15 cellular contexts compared by ENCODE assay signal in the genomic region with DNA sequence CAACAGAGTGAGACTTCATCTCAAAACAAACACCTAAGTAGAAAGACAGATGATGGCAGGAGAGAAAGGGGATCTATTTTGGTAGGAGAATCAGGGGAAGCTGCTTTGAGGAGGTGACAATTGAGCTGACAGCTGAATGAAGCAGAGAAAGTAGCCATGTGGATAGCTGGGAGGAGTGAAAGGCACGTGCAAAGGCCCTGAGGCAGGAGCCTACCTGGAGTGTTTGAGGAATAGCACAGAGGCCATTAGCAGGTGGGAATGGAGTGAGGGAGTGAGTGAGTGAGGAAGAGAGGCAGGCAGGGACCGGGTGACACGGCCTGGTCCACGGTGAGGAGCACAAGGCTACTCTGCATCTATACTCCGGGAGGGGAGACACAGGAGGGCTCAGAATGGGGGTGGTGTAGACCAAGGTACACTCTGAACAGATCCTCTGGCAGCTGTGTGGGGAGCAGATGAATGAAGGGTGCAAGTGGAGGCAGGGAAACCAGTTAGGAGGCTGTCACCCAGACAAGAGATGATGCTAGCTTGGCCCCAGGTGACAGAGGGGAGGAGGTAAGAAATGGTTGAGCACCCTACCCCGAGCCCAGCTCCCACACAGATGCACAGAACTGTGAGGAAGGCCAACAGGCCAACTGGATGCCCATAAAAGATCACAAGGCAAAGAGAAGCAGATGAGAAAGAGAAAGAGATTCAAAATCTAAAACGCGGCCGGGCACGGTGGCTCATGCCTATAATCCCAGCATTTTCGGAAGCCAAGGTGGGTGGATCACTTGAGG. TPM values are rescaled to one million over a fixed set of nuclear protein-coding genes. Genes with fewer than 3 reads are reported as not detected.
DNase-seq lines count a peak whose midpoint lies in the region; ATAC-seq and TF ChIP-seq lines count a peak whose summit lies in the region.
"Had no signal": no experiment of that assay in that cellular context is flagged by ENCODE, and none has a peak within 500 bp of the region (broad histone marks: within the 10 kb centered on the region; RNA-seq: fewer than 3 reads in every experiment).

No MANE protein-coding gene starts in this region.

- CTCF ChIA-PET in HEK293 (lab: Yijun Ruan, JAX), result no interaction called here

- no peak for DNase-seq in T-helper 2 cell treated with Interferon-gamma antibody and Interleukin-4, amounts not matched to agents 5 μg/mL and 100 μg/mL, for 36 hours (ENCODE audit: low spot score)
- DNase-seq in T-helper 2 cell (no peak), DMS153 treated with DMSO at 0.1 percent for 48 hours (lab: John Stamatoyannopoulos, UW; ENCODE audit: unreplicated experiment) (no peak), HUDEP-2 (lab: John Stamatoyannopoulos, UW; ENCODE audit: unreplicated experiment in 76 of 76) (no peak), NCI-H2029 (lab: John Stamatoyannopoulos, UW) (no peak)
- DNase-seq in naive thymus-derived CD8-positive, alpha-beta T cell, result no peak
- DNase-seq: 8988T; activated CD4-positive, CD25-positive, alpha-beta regulatory T cell; cortex of kidney; NCI-H2029 treated with DMSO at 0.1 percent for 48 hours; NCI-H526 treated with DMSO at 0.1 percent for 48 hours; thyroid gland had no signal

- no peaks in the 10 kb centered on the region for H3K27me3 Mint-ChIP-seq in T-helper 2 cell treated with Interferon-gamma antibody and Interleukin-4, amounts not matched to agents 5 μg/mL and 100 μg/mL, for 36 hours (ENCODE audit: low read depth)
- H3K27me3 Mint-ChIP-seq in activated T-helper 17 cell treated with anti-CD3 and anti-CD28 coated beads, Interleukin-2, amount 50 U/mL, for 72 hours, result no peaks in the 10 kb centered on the region
- no peaks in the 10 kb centered on the region for H3K27me3 Mint-ChIP-seq in naive thymus-derived CD8-positive, alpha-beta T cell

- POLR2A ChIA-PET in HEK293 (lab: Yijun Ruan, JAX), result no interaction called here
- POLR2A ChIA-PET in naive thymus-derived CD8-positive, alpha-beta T cell (lab: Charles Lee), result interaction anchor here (1.2 kb wide), 1 partner anchor 95 kb away, joined by 3 read pairs; no protein-coding TSS in a partner anchor

- TF ChIP-seq CTCF in HEK293 (tag by site-specific recombination; IDR thresholded peaks at IDR 0.05), result no peak

- H3K9me3 Mint-ChIP-seq in T-helper 2 cell treated with Interferon-gamma antibody and Interleukin-4, amounts not matched to agents 5 μg/mL and 100 μg/mL, for 36 hours, result no peaks in the 10 kb centered on the region
- H3K9me3 Mint-ChIP-seq in activated T-helper 17 cell treated with anti-CD3 and anti-CD28 coated beads, Interleukin-2, amount 50 U/mL, for 72 hours, result no peaks in the 10 kb centered on the region
- H3K9me3 Mint-ChIP-seq in naive thymus-derived CD8-positive, alpha-beta T cell, result no peaks in the 10 kb centered on the region

- peaks cover 3% of the 10 kb centered on the region; the same call in 1 of the 2 replicates for H3K4me1 ChIP-seq in HEK293 (ENCODE audit: control insufficient read depth, insufficient read depth, low read length)

- H3K4me1 Mint-ChIP-seq in T-helper 2 cell treated with Interferon-gamma antibody and Interleukin-4, amounts not matched to agents 5 μg/mL and 100 μg/mL, for 36 hours (ENCODE audit: low read depth), result peaks cover 86% of the 10 kb centered on the region
- peaks cover 65% of the 10 kb centered on the region for H3K4me1 Mint-ChIP-seq in activated T-helper 17 cell treated with anti-CD3 and anti-CD28 coated beads, Interleukin-2, amount 50 U/mL, for 72 hours
- peaks cover 54 to 97% (median 95%) of the 10 kb centered on the region in 4 donors for H3K4me1 Mint-ChIP-seq in naive thymus-derived CD8-positive, alpha-beta T cell

- H3K4me3 ChIP-seq in HEK293 (ENCODE audit: low read depth, low read length), result no peak overlapping the region
- H3K4me3 ChIP-seq: thyroid gland had no signal

- H3K9me3 ChIP-seq in HEK293 (ENCODE audit: control insufficient read depth, insufficient read depth, low read depth, low read length), result no peaks in the 10 kb centered on the region
- H3K9me3 ChIP-seq: neutrophil, thyroid gland had no signal

- peak overlapping the region; percentile 71 for H3K4me3 Mint-ChIP-seq in T-helper 2 cell treated with Interferon-gamma antibody and Interleukin-4, amounts not matched to agents 5 μg/mL and 100 μg/mL, for 36 hours
- H3K4me3 Mint-ChIP-seq in activated T-helper 17 cell treated with anti-CD3 and anti-CD28 coated beads, Interleukin-2, amount 50 U/mL, for 72 hours, result peak overlapping the region; percentile 77
- H3K4me3 Mint-ChIP-seq in naive thymus-derived CD8-positive, alpha-beta T cell, result peak overlapping the region in 9 of 10 donors; percentile 74 to 91 (median 81)

- H3K27ac ChIP-seq in HEK293 (ENCODE audit: extremely low read depth, low read depth, low read length), result no peak overlapping the region
- H3K27ac ChIP-seq: neutrophil, thyroid gland had no signal

- peaks cover 61% of the 10 kb centered on the region for H3K36me3 Mint-ChIP-seq in T-helper 2 cell treated with Interferon-gamma antibody and Interleukin-4, amounts not matched to agents 5 μg/mL and 100 μg/mL, for 36 hours (ENCODE audit: low read depth)
- H3K36me3 Mint-ChIP-seq in activated T-helper 17 cell treated with anti-CD3 and anti-CD28 coated beads, Interleukin-2, amount 50 U/mL, for 72 hours (ENCODE audit: low read depth), result peaks cover 72% of the 10 kb centered on the region
- peaks cover 0 to 4% (median 0%) of the 10 kb centered on the region in 3 donors for H3K36me3 Mint-ChIP-seq in naive thymus-derived CD8-positive, alpha-beta T cell

- no peak for ATAC-seq in activated T-helper 17 cell treated with anti-CD3 and anti-CD28 coated beads, Interleukin-2, amount 50 U/mL, for 72 hours (replicated peaks)
- ATAC-seq in naive thymus-derived CD8-positive, alpha-beta T cell, result no peak

- H3K27ac Mint-ChIP-seq in T-helper 2 cell treated with Interferon-gamma antibody and Interleukin-4, amounts not matched to agents 5 μg/mL and 100 μg/mL, for 36 hours, result peak overlapping the region; percentile 84
- peak overlapping the region; percentile 88 for H3K27ac Mint-ChIP-seq in activated T-helper 17 cell treated with anti-CD3 and anti-CD28 coated beads, Interleukin-2, amount 50 U/mL, for 72 hours
- H3K27ac Mint-ChIP-seq in naive thymus-derived CD8-positive, alpha-beta T cell, result peak overlapping the region; percentile 92 to 99 (median 96)

- H3K36me3 ChIP-seq in HEK293 (ENCODE audit: control insufficient read depth in 2 of 2, insufficient read depth in 1 of 2, low read length in 2 of 2), result no peaks in the 10 kb centered on the region
- H3K36me3 ChIP-seq: neutrophil, thyroid gland had no signal

TF ChIP-seq in HEK293, 187 proteins besides CTCF, POLR2A, EP300 and RAD21:
- TF ChIP-seq ZNF623 (tag by site-specific recombination; IDR thresholded peaks at IDR 0.05) (peak; percentile 94), ZNF155 (tag by site-specific recombination; IDR thresholded peaks at IDR 0.05) (no peak)

RNA-seq across cellular contexts. Expression of gene NFATC2, which starts 43.6 kb away (rescaled TPM):
- total RNA-seq in activated T-helper 17 cell treated with anti-CD3 and anti-CD28 coated beads, Interleukin-2, amount 50 U/mL, for 72 hours, result 10 to 100 TPM; 29.4 to 41.1 TPM
- 10 to 100 TPM; 34.0 to 36.3 TPM for total RNA-seq in naive thymus-derived CD8-positive, alpha-beta T cell
- 10 to 100 TPM; 14.5 to 23.8 (median 14.5) TPM for polyA plus RNA-seq in naive thymus-derived CD8-positive, alpha-beta T cell
